10 cellular contexts compared by ENCODE assay signal in the genomic region with DNA sequence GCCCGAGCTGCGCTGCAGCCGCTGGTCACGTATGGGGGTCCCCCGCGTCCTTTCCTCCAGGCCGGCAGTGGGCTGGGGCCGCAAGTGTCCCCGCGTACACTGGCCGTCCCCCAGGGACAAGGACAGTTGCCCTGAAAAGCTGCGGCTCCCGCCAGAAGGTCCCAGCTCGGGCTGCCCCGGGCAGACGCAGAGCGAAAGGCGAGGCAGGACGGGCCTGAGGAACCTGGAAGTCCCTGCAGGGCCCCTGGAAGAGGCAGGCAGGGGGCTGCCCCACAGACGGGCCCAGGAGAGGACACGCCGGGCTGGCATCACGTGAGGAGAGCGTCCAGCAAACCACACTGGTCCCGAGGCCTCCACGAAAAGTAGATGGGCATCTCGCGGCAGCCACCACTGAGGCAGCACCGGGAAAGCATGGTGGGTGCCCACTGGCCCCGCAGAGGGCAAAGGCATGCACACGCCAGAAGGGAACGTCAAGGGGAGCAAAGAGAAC. TPM values are rescaled to one million over a fixed set of nuclear protein-coding genes. Genes with fewer than 3 reads are reported as not detected.
DNase-seq lines count a peak whose midpoint lies in the region; ATAC-seq and TF ChIP-seq lines count a peak whose summit lies in the region.
"Had no signal": no experiment of that assay in that cellular context is flagged by ENCODE, and none has a peak within 500 bp of the region (broad histone marks: within the 10 kb centered on the region; RNA-seq: fewer than 3 reads in every experiment).

No MANE protein-coding gene starts in this region.

- ATAC-seq in natural killer cell (no peak), aorta (ENCODE audit: low FRiP score) (no peak), GM18517 (IDR thresholded peaks at IDR 0.05; ENCODE audit: unreplicated experiment) (no peak)
- no peak for ATAC-seq in natural killer cell treated with Interleukin-12 subunit alpha and Interleukin-12 subunit beta and Interleukin-15 and Interleukin-18, amount 100 ng/mL, for 72 hours

- no peak overlapping the region for H3K27ac ChIP-seq in aorta (ENCODE audit: low read depth in 1 of 2, low read length in 2 of 2)
- H3K27ac ChIP-seq: brain microvascular endothelial cell had no signal

- no peak overlapping the region for H3K4me3 ChIP-seq in aorta (ENCODE audit: low read length in 2 of 2)

- H3K27me3 Mint-ChIP-seq in natural killer cell (ENCODE audit: low read depth in 2 of 2) (peaks cover 34 to 37% of the 10 kb centered on the region in 2 donors), endothelial cell (ENCODE audit: unreplicated experiment) (peaks cover 25% of the 10 kb centered on the region), nephron (ENCODE audit: low read depth) (peaks cover 50% of the 10 kb centered on the region)
- H3K27me3 Mint-ChIP-seq in natural killer cell treated with Interleukin-12 subunit alpha and Interleukin-12 subunit beta and Interleukin-15 and Interleukin-18, amount 100 ng/mL, for 72 hours, result peaks cover 29 to 30% of the 10 kb centered on the region in 2 donors

- no peaks in the 10 kb centered on the region for H3K36me3 Mint-ChIP-seq in natural killer cell
- no peaks in the 10 kb centered on the region for H3K36me3 Mint-ChIP-seq in natural killer cell treated with Interleukin-12 subunit alpha and Interleukin-12 subunit beta and Interleukin-15 and Interleukin-18, amount 100 ng/mL, for 72 hours
- no peaks in the 10 kb centered on the region for H3K36me3 Mint-ChIP-seq in endothelial cell (ENCODE audit: low read depth, unreplicated experiment)
- H3K36me3 Mint-ChIP-seq in nephron (ENCODE audit: low read depth), result no peaks in the 10 kb centered on the region

- H3K27me3 ChIP-seq in aorta (ENCODE audit: control insufficient read depth in 1 of 2, insufficient read depth in 2 of 2, low read length in 1 of 2), result no peaks in the 10 kb centered on the region

- DNase-seq in natural killer cell, result no peak
- no peak for DNase-seq in natural killer cell treated with Interleukin-12 subunit alpha and Interleukin-12 subunit beta and Interleukin-15 and Interleukin-18, amount 100 ng/mL, for 72 hours (ENCODE audit: low spot score)
- DNase-seq in endothelial cell (ENCODE audit: low spot score), result peak; percentile 3
- peak; percentile 42 to 76 for DNase-seq in aorta
- DNase-seq in NCI-H524 (lab: John Stamatoyannopoulos, UW), result no peak
- no peak for DNase-seq in dermis blood vessel endothelial cell
- DNase-seq: brain microvascular endothelial cell, KBM-7 had no signal

- 56 to 63% methylated on average over 29 to 32 of the region's 32 CpGs for WGBS in aorta, 2 donors

- H3K4me3 Mint-ChIP-seq in natural killer cell (peak overlapping the region; percentile 67), endothelial cell (ENCODE audit: unreplicated experiment) (no peak overlapping the region), nephron (peak overlapping the region in 2 of 3 experiments; percentile 64 to 71)
- no peak overlapping the region for H3K4me3 Mint-ChIP-seq in natural killer cell treated with Interleukin-12 subunit alpha and Interleukin-12 subunit beta and Interleukin-15 and Interleukin-18, amount 100 ng/mL, for 72 hours

- H3K27ac Mint-ChIP-seq in natural killer cell (no peak overlapping the region), endothelial cell (ENCODE audit: unreplicated experiment) (no peak overlapping the region), nephron (peak overlapping the region in 1 of 3 experiments; percentile 40)
- no peak overlapping the region for H3K27ac Mint-ChIP-seq in natural killer cell treated with Interleukin-12 subunit alpha and Interleukin-12 subunit beta and Interleukin-15 and Interleukin-18, amount 100 ng/mL, for 72 hours

- TF ChIP-seq CTCF in natural killer cell (IDR thresholded peaks at IDR 0.05) (no peak), endothelial cell (IDR thresholded peaks at IDR 0.05; ENCODE audit: unreplicated experiment) (no peak), nephron (IDR thresholded peaks at IDR 0.05; ENCODE audit: unreplicated experiment in 3 of 3) (no peak)

- H3K4me1 ChIP-seq in aorta (ENCODE audit: control insufficient read depth in 1 of 2, insufficient read depth in 2 of 2, low read length in 2 of 2), result no peaks in the 10 kb centered on the region

- no peaks in the 10 kb centered on the region for H3K9me3 ChIP-seq in aorta (ENCODE audit: control insufficient read depth, low read length)

- H3K9me3 Mint-ChIP-seq in natural killer cell (no peaks in the 10 kb centered on the region), endothelial cell (ENCODE audit: unreplicated experiment) (no peaks in the 10 kb centered on the region), nephron (no peaks in the 10 kb centered on the region)
- H3K9me3 Mint-ChIP-seq in natural killer cell treated with Interleukin-12 subunit alpha and Interleukin-12 subunit beta and Interleukin-15 and Interleukin-18, amount 100 ng/mL, for 72 hours, result no peaks in the 10 kb centered on the region

- peaks cover 0 to 20% of the 10 kb centered on the region in 2 donors for H3K4me1 Mint-ChIP-seq in natural killer cell
- H3K4me1 Mint-ChIP-seq in natural killer cell treated with Interleukin-12 subunit alpha and Interleukin-12 subunit beta and Interleukin-15 and Interleukin-18, amount 100 ng/mL, for 72 hours (ENCODE audit: low read depth in 2 of 2), result peaks cover 5 to 9% of the 10 kb centered on the region in 2 donors
- H3K4me1 Mint-ChIP-seq in endothelial cell (ENCODE audit: unreplicated experiment), result peaks cover 11% of the 10 kb centered on the region
- peaks cover 19% of the 10 kb centered on the region for H3K4me1 Mint-ChIP-seq in nephron

- intact Hi-C loops in natural killer cell (cut with micrococcal nuclease) (loop anchor here (5.0 to 10.0 kb wide), 2 partner anchors 43 to 139 kb away; no protein-coding TSS in a partner anchor), aorta (cut with DNase I) (no loop called here)

- no peaks in the 10 kb centered on the region for H3K36me3 ChIP-seq in aorta (ENCODE audit: control insufficient read depth in 1 of 2, insufficient read depth in 2 of 2, low read length in 1 of 2)
- H3K36me3 ChIP-seq: brain microvascular endothelial cell had no signal

RNA-seq across cellular contexts. Expression of a gene that starts 3.2 kb away (rescaled TPM):
- not detected for total RNA-seq in natural killer cell
- total RNA-seq in natural killer cell treated with Interleukin-12 subunit alpha and Interleukin-12 subunit beta and Interleukin-15 and Interleukin-18, amount 100 ng/mL, for 72 hours, result under 1 TPM in 1 of 2 donors, not detected in 1; 0.53 TPM
- 1.8 TPM for total RNA-seq in endothelial cell (ENCODE audit: unreplicated experiment)
- total RNA-seq in aorta, result 1 to 10 TPM; 2.8 to 6.8 TPM
- polyA plus RNA-seq in aorta, result under 1 TPM in 1 of 2 donors, not detected in 1; 0.10 TPM
- 0.17 and 0.56 TPM in 2 replicates for total RNA-seq in dermis blood vessel endothelial cell

Comparison
In these comparisons a context has a peak if more than half of its experiments do, and no peak if none do; other contexts are left out.
1. H3K4me3 Mint-ChIP-seq: peak in natural killer cell (single experiment) and nephron (2 of 3); none in natural killer cell treated with Interleukin-12 subunit alpha and Interleukin-12 subunit beta and Interleukin-15 and Interleukin-18, amount 100 ng/mL, for 72 hours (single experiment) and endothelial cell (single experiment).
2. DNase-seq: peak in endothelial cell (single experiment) and aorta (2 of 2); none in natural killer cell (single experiment), natural killer cell treated with Interleukin-12 subunit alpha and Interleukin-12 subunit beta and Interleukin-15 and Interleukin-18, amount 100 ng/mL, for 72 hours (single experiment), NCI-H524 (0 of 2) and dermis blood vessel endothelial cell (single experiment).